ENCODE assay signal across 19 cellular contexts in the genomic region with DNA sequence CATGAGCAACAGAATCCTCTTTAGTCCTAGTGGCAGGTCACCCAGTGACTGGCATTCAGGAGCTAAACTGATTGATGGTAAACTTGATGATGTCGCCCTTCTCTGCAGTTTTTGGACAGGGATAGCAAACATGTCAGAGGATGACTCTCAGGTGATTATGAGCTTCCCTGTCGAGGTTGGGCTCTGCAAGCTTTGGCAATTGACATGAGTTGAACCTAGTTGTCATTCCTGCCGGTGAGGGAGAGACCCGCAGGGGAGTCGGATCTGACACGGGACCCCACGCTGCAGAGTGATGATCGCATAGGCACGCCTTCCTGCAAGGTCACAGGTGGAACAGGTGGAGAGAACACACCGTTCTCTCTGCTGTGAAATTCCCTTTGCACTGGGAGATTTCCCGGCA.
DNase-seq lines count a peak whose midpoint lies in the region; ATAC-seq and TF ChIP-seq lines count a peak whose summit lies in the region.
"Had no signal": no experiment of that assay in that cellular context is flagged by ENCODE, and none has a peak within 500 bp of the region (broad histone marks: within the 10 kb centered on the region; RNA-seq: fewer than 3 reads in every experiment).

No MANE protein-coding gene starts in this region.

- H3K4me1 Mint-ChIP-seq in osteocyte (ENCODE audit: unreplicated experiment): peaks cover 45% of the 10 kb centered on the region

- no peak for TF ChIP-seq RAD21 in IMR-90 (IDR thresholded peaks at IDR 0.05; ENCODE audit: low read length)

- H2AK9ac ChIP-seq in IMR-90 (replicated peaks; ENCODE audit: low read depth, low read length, poor library complexity): no peak overlapping the region

- H3K56ac ChIP-seq in IMR-90 (ENCODE audit: extremely low read depth, insufficient read depth, low read length): no peak overlapping the region

- CTCF ChIA-PET in IMR-90 (lab: Yijun Ruan, JAX): no interaction called here

- TF ChIP-seq POLR2A in IMR-90 (IDR thresholded peaks at IDR 0.05; ENCODE audit: low read depth, low read length): no peak

- no peak overlapping the region for H2BK20ac ChIP-seq in IMR-90 (ENCODE audit: low read depth, low read length)

- H3K27me3 Mint-ChIP-seq in osteocyte (ENCODE audit: unreplicated experiment): no peaks in the 10 kb centered on the region

- H2AFZ ChIP-seq in IMR-90 (replicated peaks; ENCODE audit: low read length, poor library complexity): no peak overlapping the region
- peak overlapping the region; percentile 29 for H2AFZ ChIP-seq in hepatocyte

- 81% methylated on average over 4 of the region's 11 CpGs; no CpG with 5 or more reads in 1 of the 2 experiments for WGBS in IMR-90 (ENCODE audit: extremely low coverage in 2 of 2, insufficient read length in 1 of 2), 2 experiments
- WGBS in hepatocyte (ENCODE audit: low lambda C conversion rate, missing lambda C conversion rate): 88% methylated on average over 11 of the region's 11 CpGs

- no peak overlapping the region for H3K4me3 Mint-ChIP-seq in osteocyte (ENCODE audit: unreplicated experiment)
- H3K4me3 Mint-ChIP-seq: CD4-positive, alpha-beta T cell had no signal

- H3K79me1 ChIP-seq in IMR-90 (ENCODE audit: low read depth in 1 of 2, low read length in 2 of 2): no peaks in the 10 kb centered on the region

- no peaks in the 10 kb centered on the region for H4K20me1 ChIP-seq in BLaER1
- H4K20me1 ChIP-seq in IMR-90 (ENCODE audit: insufficient read depth, low read length): no peaks in the 10 kb centered on the region
- H4K20me1 ChIP-seq in hepatocyte (ENCODE audit: insufficient read depth, poor library complexity, severe bottlenecking): no peaks in the 10 kb centered on the region

- intact Hi-C loops in IMR-90 (cut with micrococcal nuclease): no loop called here

- DNase-seq in IMR-90 (no peak), hepatocyte (ENCODE audit: low spot score) (no peak), osteocyte (ENCODE audit: extremely low spot score, unreplicated experiment) (no peak), NCI-H146 (lab: John Stamatoyannopoulos, UW) (no peak)
- DNase-seq in activated CD4-positive, alpha-beta T cell treated with anti-CD3 and anti-CD28 coated beads, Interleukin-2, amount 50 U/mL, for 1 hour: no peak
- DNase-seq: ACHN; AML-193; Caco-2; CD4-positive, alpha-beta T cell; KG1; NCI-H187 treated with DMSO at 0.1 percent for 48 hours; NCI-H226; NCI-H524 treated with DMSO at 0.1 percent for 48 hours; PC-3; RPMI8226; SHP77 treated with DMSO at 0.1 percent for 48 hours had no signal

- ATAC-seq in IMR-90 (ENCODE audit: low read depth): no peak
- no peak for ATAC-seq in HG03571 (IDR thresholded peaks at IDR 0.05; ENCODE audit: unreplicated experiment)

- peak overlapping the region; percentile 38 for H3K27ac Mint-ChIP-seq in osteocyte (ENCODE audit: unreplicated experiment)
- H3K27ac Mint-ChIP-seq: CD4-positive, alpha-beta T cell had no signal

- no peak overlapping the region for H3K14ac ChIP-seq in IMR-90 (replicated peaks; ENCODE audit: low read depth, low read length)

- H4K5ac ChIP-seq in IMR-90 (ENCODE audit: low read depth, low read length): no peak overlapping the region

- no peak overlapping the region for H2BK120ac ChIP-seq in IMR-90 (ENCODE audit: low read depth, low read length)

- POLR2A ChIA-PET in IMR-90 (lab: Charles Lee; ENCODE audit: unreplicated experiment): no interaction called here

- H3K4me1 ChIP-seq in BLaER1 (peaks cover 58% of the 10 kb centered on the region), IMR-90 (ENCODE audit: control insufficient read depth, insufficient read depth, low read length) (peaks cover 15% of the 10 kb centered on the region), hepatocyte (ENCODE audit: insufficient read depth) (peaks cover 44% of the 10 kb centered on the region)
- H3K4me1 ChIP-seq: Caco-2, HAP-1 had no signal

- no peak for TF ChIP-seq CTCF in IMR-90 (conservative IDR thresholded peaks at IDR 0.05; ENCODE audit: low read depth, low read length)
- TF ChIP-seq CTCF in hepatocyte (IDR thresholded peaks at IDR 0.05; ENCODE audit: poor library complexity): no peak
- no peak for TF ChIP-seq CTCF in osteocyte (IDR thresholded peaks at IDR 0.05)

- peaks cover 2% of the 10 kb centered on the region for H3K36me3 Mint-ChIP-seq in osteocyte (ENCODE audit: unreplicated experiment)

- H3K9me3 Mint-ChIP-seq in osteocyte (ENCODE audit: unreplicated experiment): peaks cover 7% of the 10 kb centered on the region
- H3K9me3 Mint-ChIP-seq: CD4-positive, alpha-beta T cell had no signal

- H4K91ac ChIP-seq in IMR-90 (ENCODE audit: insufficient read depth, low read depth, low read length): peak overlapping the region; percentile 5; the same call in 1 of the 2 replicates

- in situ Hi-C loops in IMR-90 (cut with MboI; ENCODE audit: low sequenced_read_pairs): no loop called here

- H3K4me2 ChIP-seq in BLaER1 (peak overlapping the region; percentile 79), IMR-90 (ENCODE audit: low read depth, low read length) (no peak overlapping the region), hepatocyte (peak overlapping the region; percentile 51)

- peak overlapping the region in 1 of 2 experiments; percentile 10; a peak in 1 of 4 replicates for H4K8ac ChIP-seq in IMR-90 (ENCODE audit: low read depth in 2 of 2, low read length in 2 of 2)

- H3K27me3 ChIP-seq in BLaER1: no peaks in the 10 kb centered on the region
- H3K27me3 ChIP-seq in IMR-90 (ENCODE audit: control insufficient read depth, insufficient read depth, low read length): no peaks in the 10 kb centered on the region
- no peaks in the 10 kb centered on the region for H3K27me3 ChIP-seq in hepatocyte

- H3K4ac ChIP-seq in IMR-90 (ENCODE audit: low read depth, low read length): peak overlapping the region; percentile 6; the same call in 1 of the 2 replicates

- no peak overlapping the region for H3K9ac ChIP-seq in BLaER1
- H3K9ac ChIP-seq in IMR-90 (ENCODE audit: low read depth, low read length): no peak overlapping the region

- H3K18ac ChIP-seq in IMR-90 (ENCODE audit: low read depth, low read length): no peak overlapping the region

- no peak overlapping the region; the same call in 1 of the 2 replicates for H2AK5ac ChIP-seq in IMR-90 (ENCODE audit: low read depth, low read length)

- H3K36me3 ChIP-seq in BLaER1 (no peaks in the 10 kb centered on the region), IMR-90 (ENCODE audit: control insufficient read depth, insufficient read depth, low read length) (no peaks in the 10 kb centered on the region), hepatocyte (replicated peaks; ENCODE audit: insufficient read depth, low read depth) (no peaks in the 10 kb centered on the region)
- H3K36me3 ChIP-seq: HAP-1 had no signal

- H3K27ac ChIP-seq in BLaER1 (peak overlapping the region; percentile 75), IMR-90 (ENCODE audit: insufficient read depth, low read length) (peak overlapping the region; percentile 13; the same call in 1 of the 2 replicates), hepatocyte (peak overlapping the region; percentile 70)

- no peak overlapping the region for H2BK5ac ChIP-seq in IMR-90 (ENCODE audit: low read depth, low read length, poor library complexity, severe bottlenecking)

- no TSS peak for BruUV-seq in IMR-90 (replicated peaks; lab: Mats Ljungman, UMichigan)

- peaks cover 11% of the 10 kb centered on the region; the same call in 1 of the 2 replicates for H3K9me1 ChIP-seq in IMR-90 (ENCODE audit: insufficient read depth, low read length)

- H3K9me3 ChIP-seq in BLaER1 (peaks cover 3% of the 10 kb centered on the region), IMR-90 (ENCODE audit: control insufficient read depth, insufficient read depth, low read length) (peaks cover under 1% of the 10 kb centered on the region; the same call in 1 of the 2 replicates), hepatocyte (ENCODE audit: low read depth) (no peaks in the 10 kb centered on the region)
- H3K9me3 ChIP-seq: Caco-2, HAP-1 had no signal

- H3K9me2 ChIP-seq in hepatocyte (replicated peaks; ENCODE audit: insufficient read depth): no peaks in the 10 kb centered on the region

- H3K4me3 ChIP-seq in BLaER1 (no peak overlapping the region), IMR-90 (ENCODE audit: insufficient read depth, low read depth, low read length) (no peak overlapping the region), hepatocyte (no peak overlapping the region)
- H3K4me3 ChIP-seq: HAP-1 had no signal

- H3K23ac ChIP-seq in IMR-90 (ENCODE audit: low read depth, low read length): no peak overlapping the region

- no peak overlapping the region for H2BK15ac ChIP-seq in IMR-90 (ENCODE audit: low read depth, low read length)

- H3K79me2 ChIP-seq in hepatocyte: no peaks in the 10 kb centered on the region

- dilution Hi-C loops in IMR-90 (cut with HindIII; ENCODE audit: low sequenced_read_pairs, unreplicated experiment): no loop called here

TF ChIP-seq in IMR-90, 13 proteins besides CTCF, POLR2A, EP300 and RAD21:
- TF ChIP-seq NFE2L2 (IDR thresholded peaks at IDR 0.05; ENCODE audit: low read depth, low read length): no peak
- TF ChIP-seq, protein P1, sequence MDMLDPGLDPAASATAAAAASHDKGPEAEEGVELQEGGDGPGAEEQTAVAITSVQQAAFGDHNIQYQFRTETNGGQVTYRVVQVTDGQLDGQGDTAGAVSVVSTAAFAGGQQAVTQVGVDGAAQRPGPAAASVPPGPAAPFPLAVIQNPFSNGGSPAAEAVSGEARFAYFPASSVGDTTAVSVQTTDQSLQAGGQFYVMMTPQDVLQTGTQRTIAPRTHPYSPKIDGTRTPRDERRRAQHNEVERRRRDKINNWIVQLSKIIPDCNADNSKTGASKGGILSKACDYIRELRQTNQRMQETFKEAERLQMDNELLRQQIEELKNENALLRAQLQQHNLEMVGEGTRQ (IDR thresholded peaks at IDR 0.05; ENCODE audit: low read depth, low read length): no peak
- no peak for TF ChIP-seq CEBPB (IDR thresholded peaks at IDR 0.05; ENCODE audit: low read depth, low read length)
- no peak for TF ChIP-seq SMC3 (IDR thresholded peaks at IDR 0.05; ENCODE audit: low read depth, low read length)

Comparison
In these comparisons a context has a peak if more than half of its experiments do, and no peak if none do; other contexts are left out.
1. H3K27ac ChIP-seq: peak in every context shown above with its lines; median percentile 75 in BLaER1; 70 in hepatocyte; 13 in IMR-90.